In the genomic region with DNA sequence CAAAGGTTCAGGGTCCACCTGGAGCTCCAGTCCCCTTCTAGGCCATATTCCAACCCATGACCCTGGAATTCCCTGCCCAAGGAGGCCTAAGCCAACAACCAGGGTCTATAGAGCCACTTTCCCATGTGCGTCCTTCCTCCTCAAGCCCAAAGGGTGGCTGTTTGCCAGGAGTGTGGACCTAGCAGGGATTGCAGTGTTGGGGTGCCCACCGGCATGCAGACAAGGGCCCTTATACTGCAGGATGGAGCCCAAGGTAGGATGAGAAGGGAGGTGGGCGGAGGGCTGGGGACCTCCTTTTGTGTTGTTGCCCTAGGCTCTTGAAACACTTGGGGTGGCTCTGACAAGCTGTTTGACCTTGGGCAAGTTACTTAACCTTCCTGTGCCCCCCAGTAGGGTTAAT, we compare ENCODE assay signal across 20 cellular contexts. TPM values are rescaled to one million over a fixed set of nuclear protein-coding genes. Genes with fewer than 3 reads are reported as not detected.
"Had no signal": no experiment of that assay in that cellular context is flagged by ENCODE, and none has a peak within 500 bp of the region (broad histone marks: within the 10 kb centered on the region; RNA-seq: fewer than 3 reads in every experiment).

No MANE protein-coding gene starts in this region.

- H3K27me3 Mint-ChIP-seq: activated CD8-positive, alpha-beta memory T cell treated with anti-CD3 and anti-CD28 coated beads, Interleukin-2, amount 10 ng/mL, durations not matched to agents 7 days and 5 days had no signal

- H3K27ac ChIP-seq: coronary artery, epithelial cell of prostate, gastrocnemius medialis, psoas muscle, right lobe of liver, suprapubic skin, upper lobe of left lung had no signal

- DNase-seq: activated CD4-positive, alpha-beta T cell treated with anti-CD3 and anti-CD28 coated beads, Interleukin-2, amount 50 U/mL, for 4 hours; activated CD4-positive, CD25-positive, alpha-beta regulatory T cell treated with anti-CD3 and anti-CD28 coated beads, Interleukin-2, amount 50 U/mL, for 72 hours; activated CD8-positive, alpha-beta memory T cell treated with anti-CD3 and anti-CD28 coated beads, Interleukin-2, amount 10 ng/mL, durations not matched to agents 7 days and 5 days; activated gamma-delta T cell treated with Interleukin-2 at 50 U/mL for 16 hours; activated T-cell treated with anti-CD3 and anti-CD28 coated beads, Interleukin-2, amount 50 U/mL, for 4 hours; effector memory CD4-positive, alpha-beta T cell; gastrocnemius medialis; left ventricle myocardium superior; occipital lobe; stimulated activated CD4-positive, alpha-beta T cell treated with anti-CD3 and anti-CD28 coated beads, Interleukin-12 subunit alpha, Interleukin-12 subunit beta, amount 100 ng/mL, for 4 hours; stimulated activated naive CD4-positive, alpha-beta T cell treated with Interleukin-2 at 50 U/mL for 16 hours; SW 1271; upper lobe of left lung had no signal

- H3K9me3 Mint-ChIP-seq: activated T-cell treated with anti-CD3 and anti-CD28 coated beads, Interleukin-2, amount 50 U/mL, for 4 hours; T-helper 2 cell treated with Interferon-gamma antibody and Interleukin-4, amounts not matched to agents 5 μg/mL and 100 μg/mL, for 36 hours had no signal

- H3K27ac Mint-ChIP-seq: activated CD8-positive, alpha-beta memory T cell treated with anti-CD3 and anti-CD28 coated beads, Interleukin-2, amount 10 ng/mL, durations not matched to agents 7 days and 5 days; T-helper 2 cell treated with Interferon-gamma antibody and Interleukin-4, amounts not matched to agents 5 μg/mL and 100 μg/mL, for 36 hours had no signal

- H3K4me3 Mint-ChIP-seq: activated CD8-positive, alpha-beta memory T cell treated with anti-CD3 and anti-CD28 coated beads, Interleukin-2, amount 10 ng/mL, durations not matched to agents 7 days and 5 days; activated T-cell treated with anti-CD3 and anti-CD28 coated beads, Interleukin-2, amount 50 U/mL, for 4 hours; T-helper 2 cell treated with Interferon-gamma antibody and Interleukin-4, amounts not matched to agents 5 μg/mL and 100 μg/mL, for 36 hours had no signal

- FAIRE-seq: keratinocyte had no signal

- H3K36me3 Mint-ChIP-seq: activated CD8-positive, alpha-beta memory T cell treated with anti-CD3 and anti-CD28 coated beads, Interleukin-2, amount 10 ng/mL, durations not matched to agents 7 days and 5 days had no signal

- ATAC-seq: activated CD8-positive, alpha-beta memory T cell treated with anti-CD3 and anti-CD28 coated beads, Interleukin-2, amount 10 ng/mL, durations not matched to agents 7 days and 5 days; activated T-cell treated with anti-CD3 and anti-CD28 coated beads, Interleukin-2, amount 50 U/mL, for 4 hours; gastrocnemius medialis; left ventricle myocardium superior; psoas muscle; right lobe of liver had no signal

RNA-seq across cellular contexts. Expression of a gene that starts 32.0 kb away (rescaled TPM):
- total RNA-seq: activated CD8-positive, alpha-beta memory T cell treated with anti-CD3 and anti-CD28 coated beads, Interleukin-2, amount 10 ng/mL, durations not matched to agents 7 days and 5 days; gastrocnemius medialis; left ventricle myocardium superior; occipital lobe had no signal
